2 cellular contexts compared by ENCODE assay signal in genomic region chr16:46586011-46586577, GRCh38.
TF ChIP-seq lines count a peak whose summit lies in the region.

No MANE protein-coding gene starts in this region.

TF ChIP-seq in SK-N-SH treated with all-trans-retinoic acid at 6 μM for 48 hours, 23 proteins besides CTCF, POLR2A, EP300 and RAD21 (continued from another document):
- TF ChIP-seq, protein P1, sequence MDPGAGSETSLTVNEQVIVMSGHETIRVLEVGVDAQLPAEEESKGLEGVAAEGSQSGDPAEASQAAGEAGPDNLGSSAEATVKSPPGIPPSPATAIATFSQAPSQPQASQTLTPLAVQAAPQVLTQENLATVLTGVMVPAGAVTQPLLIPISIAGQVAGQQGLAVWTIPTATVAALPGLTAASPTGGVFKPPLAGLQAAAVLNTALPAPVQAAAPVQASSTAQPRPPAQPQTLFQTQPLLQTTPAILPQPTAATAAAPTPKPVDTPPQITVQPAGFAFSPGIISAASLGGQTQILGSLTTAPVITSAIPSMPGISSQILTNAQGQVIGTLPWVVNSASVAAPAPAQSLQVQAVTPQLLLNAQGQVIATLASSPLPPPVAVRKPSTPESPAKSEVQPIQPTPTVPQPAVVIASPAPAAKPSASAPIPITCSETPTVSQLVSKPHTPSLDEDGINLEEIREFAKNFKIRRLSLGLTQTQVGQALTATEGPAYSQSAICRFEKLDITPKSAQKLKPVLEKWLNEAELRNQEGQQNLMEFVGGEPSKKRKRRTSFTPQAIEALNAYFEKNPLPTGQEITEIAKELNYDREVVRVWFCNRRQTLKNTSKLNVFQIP (CRISPR knock-in tag; IDR thresholded peaks at IDR 0.05; ENCODE audit: borderline replicate concordance, low read depth) = no peak
- TF ChIP-seq ZFP30 (CRISPR knock-in tag; IDR thresholded peaks at IDR 0.05) (peak; percentile 96), ZNF565 (CRISPR knock-in tag; conservative IDR thresholded peaks at IDR 0.05; ENCODE audit: low read depth) (no peak), TCF4 (CRISPR knock-in tag; IDR thresholded peaks at IDR 0.05; ENCODE audit: borderline replicate concordance) (no peak)

TF ChIP-seq in SK-N-SH, 30 proteins besides CTCF, POLR2A, EP300 and RAD21 (continued from another document):
- TF ChIP-seq MAX (IDR thresholded peaks at IDR 0.05; ENCODE audit: low read depth) (no peak), FOSL2 (IDR thresholded peaks at IDR 0.05; ENCODE audit: borderline replicate concordance, low read depth) (no peak), USF1 (IDR thresholded peaks at IDR 0.05; ENCODE audit: borderline replicate concordance, low read depth) (no peak), TEAD4 (IDR thresholded peaks at IDR 0.05; ENCODE audit: borderline replicate concordance, insufficient read depth) (no peak), ELF1 (IDR thresholded peaks at IDR 0.05) (no peak), RCOR1 (IDR thresholded peaks at IDR 0.05; ENCODE audit: low read length) (no peak), YY1 (IDR thresholded peaks at IDR 0.05; ENCODE audit: low read depth) (no peak), FOXJ3 (CRISPR knock-in tag; IDR thresholded peaks at IDR 0.05) (no peak), ZBTB33 (IDR thresholded peaks at IDR 0.05; ENCODE audit: borderline replicate concordance, low read depth) (no peak)
